8 cellular contexts compared by ENCODE assay signal in genomic region chr1:211928993-211929637, GRCh38.
A peak's percentile ranks its signal among the peaks of the same experiment; 100 is the strongest.
DNase-seq lines count a peak whose midpoint lies in the region; ATAC-seq and TF ChIP-seq lines count a peak whose summit lies in the region.

No MANE protein-coding gene starts in this region.

- ATAC-seq in body of pancreas (peak; percentile 50), GM18907 (IDR thresholded peaks at IDR 0.05; ENCODE audit: unreplicated experiment) (no peak), GM18870 (IDR thresholded peaks at IDR 0.05; ENCODE audit: unreplicated experiment) (no peak), HG03442 (IDR thresholded peaks at IDR 0.05; ENCODE audit: unreplicated experiment) (no peak)
- peak; percentile 55 for ATAC-seq in naive thymus-derived CD4-positive, alpha-beta T cell

- WGBS in body of pancreas, 2 donors, result 70 to 86% methylated on average over 9 of the region's 9 CpGs

- H3K9me3 ChIP-seq in body of pancreas, result no peaks in the 10 kb centered on the region
- H3K9me3 ChIP-seq in naive thymus-derived CD4-positive, alpha-beta T cell (ENCODE audit: control insufficient read depth in 2 of 3, low read length in 3 of 3), result no peaks in the 10 kb centered on the region
- H3K9me3 ChIP-seq in effector memory CD4-positive, alpha-beta T cell (ENCODE audit: control insufficient read depth, low read length), result no peaks in the 10 kb centered on the region

- POLR2A ChIA-PET in naive thymus-derived CD4-positive, alpha-beta T cell (lab: Charles Lee), result no interaction called here

- CTCF ChIA-PET in naive thymus-derived CD4-positive, alpha-beta T cell (lab: Charles Lee), result no interaction called here

- H3K27ac Mint-ChIP-seq in naive thymus-derived CD4-positive, alpha-beta T cell, result peak overlapping the region in 2 of 9 donors; percentile 76 to 79

- peaks cover 0 to 9% (median 0%) of the 10 kb centered on the region in 7 donors for H3K4me1 Mint-ChIP-seq in naive thymus-derived CD4-positive, alpha-beta T cell

- no peaks in the 10 kb centered on the region for H3K27me3 ChIP-seq in body of pancreas
- no peaks in the 10 kb centered on the region for H3K27me3 ChIP-seq in naive thymus-derived CD4-positive, alpha-beta T cell (ENCODE audit: control insufficient read depth in 2 of 2, insufficient read depth in 2 of 2, low read length in 2 of 2)
- no peaks in the 10 kb centered on the region for H3K27me3 ChIP-seq in effector memory CD4-positive, alpha-beta T cell (replicated peaks; ENCODE audit: control insufficient read depth, insufficient read depth, low read length, poor library complexity, severe bottlenecking)

- peaks cover 8 to 21% (median 8%) of the 10 kb centered on the region in 5 donors for H3K27me3 Mint-ChIP-seq in naive thymus-derived CD4-positive, alpha-beta T cell

- DNase-seq in EL (peak; percentile 53), NCI-H146 (lab: John Stamatoyannopoulos, UW) (peak; percentile 87), body of pancreas (peak in 2 of 4 donors; percentile 23 to 41)
- DNase-seq in naive thymus-derived CD4-positive, alpha-beta T cell, result no peak
- DNase-seq in effector memory CD4-positive, alpha-beta T cell, result no peak

- intact Hi-C loops in body of pancreas (cut with DNase I), result no loop called here
- intact Hi-C loops in naive thymus-derived CD4-positive, alpha-beta T cell (cut with micrococcal nuclease), result no loop called here

- TF ChIP-seq POLR2A in body of pancreas (IDR thresholded peaks at IDR 0.05), result no peak

- no peaks in the 10 kb centered on the region for H3K36me3 Mint-ChIP-seq in naive thymus-derived CD4-positive, alpha-beta T cell

- peaks cover 28% of the 10 kb centered on the region for H3K4me1 ChIP-seq in body of pancreas
- no peaks in the 10 kb centered on the region for H3K4me1 ChIP-seq in naive thymus-derived CD4-positive, alpha-beta T cell (ENCODE audit: control insufficient read depth in 2 of 2, insufficient read depth in 2 of 2, low read length in 2 of 2)
- H3K4me1 ChIP-seq in effector memory CD4-positive, alpha-beta T cell (ENCODE audit: control insufficient read depth, insufficient read depth, low read length, poor library complexity, severe bottlenecking), result no peaks in the 10 kb centered on the region

- peak overlapping the region in 1 of 4 donors; percentile 52 for H3K27ac ChIP-seq in body of pancreas
- no peak overlapping the region for H3K27ac ChIP-seq in naive thymus-derived CD4-positive, alpha-beta T cell (ENCODE audit: low read depth, low read length)
- H3K27ac ChIP-seq in effector memory CD4-positive, alpha-beta T cell (ENCODE audit: insufficient read depth, low read length, poor library complexity, severe bottlenecking), result no peak overlapping the region

- no peak overlapping the region for H3K4me3 ChIP-seq in body of pancreas
- H3K4me3 ChIP-seq in naive thymus-derived CD4-positive, alpha-beta T cell (ENCODE audit: low read length), result no peak overlapping the region
- no peak overlapping the region for H3K4me3 ChIP-seq in effector memory CD4-positive, alpha-beta T cell (ENCODE audit: insufficient read depth, low read depth, low read length, poor library complexity, severe bottlenecking)

- no peaks in the 10 kb centered on the region for H3K36me3 ChIP-seq in body of pancreas (replicated peaks in 1 of 2; ENCODE audit: insufficient read depth in 1 of 2, low read depth in 2 of 2)
- H3K36me3 ChIP-seq in naive thymus-derived CD4-positive, alpha-beta T cell (ENCODE audit: control insufficient read depth in 2 of 3, insufficient read depth in 3 of 3, low read length in 3 of 3), result no peaks in the 10 kb centered on the region
- H3K36me3 ChIP-seq in effector memory CD4-positive, alpha-beta T cell (ENCODE audit: control insufficient read depth, insufficient read depth, low read length), result no peaks in the 10 kb centered on the region

- H3K9me3 Mint-ChIP-seq in naive thymus-derived CD4-positive, alpha-beta T cell, result peaks cover 0 to 2% (median 0%) of the 10 kb centered on the region in 11 donors

- TF ChIP-seq CTCF in body of pancreas (IDR thresholded peaks at IDR 0.05), result no peak

- H3K4me3 Mint-ChIP-seq in naive thymus-derived CD4-positive, alpha-beta T cell, result no peak overlapping the region

Comparison
In these comparisons a context has a peak if more than half of its experiments do, and no peak if none do; other contexts are left out.
1. DNase-seq: peak in EL (single experiment) and NCI-H146 (single experiment); none in naive thymus-derived CD4-positive, alpha-beta T cell (0 of 9) and effector memory CD4-positive, alpha-beta T cell (0 of 3).
2. ATAC-seq: peak in body of pancreas (single experiment) and naive thymus-derived CD4-positive, alpha-beta T cell (single experiment); none in GM18907 (single experiment), GM18870 (single experiment) and HG03442 (single experiment).